Comparison of ENCODE assay signal across 8 cellular contexts in the genomic region with DNA sequence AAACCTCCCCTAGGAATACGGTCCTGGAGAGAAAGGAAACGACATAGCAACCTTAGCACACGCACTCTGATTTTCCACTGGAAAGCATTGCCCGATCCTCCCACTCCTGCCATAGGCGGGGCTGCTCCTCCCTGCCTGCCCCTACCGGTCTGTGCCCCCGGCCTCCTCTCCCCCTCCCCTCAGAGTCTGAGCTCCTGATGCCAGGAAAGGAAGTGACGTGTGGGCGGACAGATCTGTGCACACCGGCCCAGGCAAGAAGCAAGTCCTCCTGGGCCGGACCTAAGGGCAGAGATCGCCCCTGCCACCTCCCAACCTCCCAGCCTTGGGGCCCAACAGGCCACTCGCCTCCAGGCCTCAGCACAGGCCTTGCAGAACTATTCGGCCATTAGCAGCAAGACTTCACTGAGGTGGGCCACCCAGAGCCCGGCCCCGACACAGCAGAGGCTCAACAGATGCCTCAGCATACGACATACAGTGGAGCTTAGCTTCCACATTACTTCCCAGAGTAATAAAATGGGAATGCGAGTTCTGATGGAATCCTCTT. TPM values are rescaled to one million over a fixed set of nuclear protein-coding genes. Genes with fewer than 3 reads are reported as not detected.
DNase-seq lines count a peak whose midpoint lies in the region; ATAC-seq and TF ChIP-seq lines count a peak whose summit lies in the region.

No MANE protein-coding gene starts in this region.

- DNase-seq in NCI-H2171 treated with DMSO at 0.1 percent for 48 hours (lab: John Stamatoyannopoulos, UW) (peak; percentile 40), NCI-H2171 (lab: John Stamatoyannopoulos, UW) (no peak), astrocyte of the hippocampus (ENCODE audit: low read depth, low spot score) (peak; percentile 37), left lung (peak; percentile 46 to 60), substantia nigra (lab: John Stamatoyannopoulos, UW) (peak in 1 of 49 donors; percentile 45), GDM1 (lab: John Stamatoyannopoulos, UW) (no peak)

- ATAC-seq in left lung (peak; percentile 29), GM18858 (IDR thresholded peaks at IDR 0.05; ENCODE audit: unreplicated experiment) (no peak), GM21786 (IDR thresholded peaks at IDR 0.05; ENCODE audit: unreplicated experiment) (no peak)

- no peak for TF ChIP-seq CTCF in left lung (IDR thresholded peaks at IDR 0.05)

- H3K27me3 ChIP-seq in left lung = no peaks in the 10 kb centered on the region

- intact Hi-C loops in left lung (cut with DNase I) = no loop called here

- peak overlapping the region; percentile 57 to 82 for H3K27ac ChIP-seq in left lung
- H3K27ac ChIP-seq in substantia nigra (ENCODE audit: low read depth, low read length, poor library complexity, severe bottlenecking) = peak overlapping the region; percentile 55

- H3K36me3 ChIP-seq in left lung = peaks cover 0 to 51% of the 10 kb centered on the region in 2 donors

- no peak overlapping the region for H3K4me3 ChIP-seq in left lung

- H3K9me3 ChIP-seq in left lung = no peaks in the 10 kb centered on the region

- H3K4me1 ChIP-seq in left lung = peaks cover 28 to 91% of the 10 kb centered on the region in 2 donors

RNA-seq across cellular contexts. Expression of gene NINJ1, which starts 7.2 kb away (rescaled TPM):
- total RNA-seq in left lung = 10 to 100 TPM; 77.9 to 83.5 TPM

RNA-seq across cellular contexts. Expression of gene CARD19, which starts 30.9 kb away (rescaled TPM):
- 10 to 100 TPM; 27.7 to 43.0 TPM for total RNA-seq in left lung

RNA-seq across cellular contexts. Expression of gene WNK2, which starts 57.0 kb away (rescaled TPM):
- total RNA-seq in left lung = 1 to 10 TPM in 1 of 2 donors, under 1 TPM in 1; 0.93 to 1.6 TPM

Comparison
In these comparisons a context has a peak if more than half of its experiments do, and no peak if none do; other contexts are left out.
1. DNase-seq: peak in NCI-H2171 treated with DMSO at 0.1 percent for 48 hours (single experiment), astrocyte of the hippocampus (single experiment) and left lung (2 of 2); none in NCI-H2171 (single experiment) and GDM1 (single experiment).